8 cellular contexts compared by ENCODE assay signal in the genomic region with DNA sequence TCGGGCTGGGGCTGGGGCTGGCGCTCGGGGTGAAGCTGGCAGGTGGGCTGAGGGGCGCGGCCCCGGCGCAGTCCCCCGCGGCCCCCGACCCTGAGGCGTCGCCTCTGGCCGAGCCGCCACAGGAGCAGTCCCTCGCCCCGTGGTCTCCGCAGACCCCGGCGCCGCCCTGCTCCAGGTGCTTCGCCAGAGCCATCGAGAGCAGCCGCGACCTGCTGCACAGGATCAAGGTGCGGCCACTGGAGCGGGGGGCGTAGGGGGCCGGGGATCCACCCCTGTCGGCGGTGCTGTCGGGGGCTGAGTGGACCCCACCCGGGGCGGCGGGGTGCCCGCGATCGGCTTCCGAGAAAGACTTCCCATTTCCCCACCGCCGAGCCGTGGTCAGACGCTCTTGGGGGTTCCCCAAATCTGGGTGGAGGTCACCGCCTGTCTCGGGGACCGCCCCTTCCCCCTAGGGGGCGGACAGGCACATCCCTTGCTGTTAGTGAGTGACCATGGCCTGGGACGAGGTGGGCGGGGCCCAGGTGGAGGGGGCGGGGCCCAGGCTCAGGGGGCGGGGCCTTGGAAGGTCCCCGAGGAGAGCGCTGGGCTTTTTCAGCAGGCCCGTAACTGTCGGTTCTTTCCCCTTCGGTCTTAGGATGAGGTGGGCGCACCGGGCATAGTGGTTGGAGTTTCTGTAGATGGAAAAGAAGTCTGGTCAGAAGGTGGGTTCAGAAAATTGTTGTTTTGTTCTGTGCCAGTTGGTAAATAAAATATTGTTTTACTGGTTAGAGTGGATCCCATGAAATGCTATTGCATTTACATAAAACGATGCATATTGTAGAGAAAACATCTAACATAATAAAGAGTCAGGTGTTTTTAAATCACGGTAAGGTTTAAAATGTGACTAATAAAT. TPM values are rescaled to one million over a fixed set of nuclear protein-coding genes. Genes with fewer than 3 reads are reported as not detected.
DNase-seq lines count a peak whose midpoint lies in the region; ATAC-seq, FAIRE-seq and TF ChIP-seq lines count a peak whose summit lies in the region.

No MANE protein-coding gene starts in this region.

- TF ChIP-seq CTCF in D721Med (IDR thresholded peaks at IDR 0.05; ENCODE audit: insufficient read depth, missing control alignments) (no peak), RWPE1 (conservative IDR thresholded peaks at IDR 0.05; ENCODE audit: low read depth) (no peak), fibroblast of villous mesenchyme (IDR thresholded peaks at IDR 0.05; ENCODE audit: insufficient read depth, low read depth, low read length) (peak; percentile 22), nephron progenitor cell (IDR thresholded peaks at IDR 0.05) (no peak)

- H3K4me3 Mint-ChIP-seq in nephron progenitor cell, result peak overlapping the region; percentile 86
- H3K4me3 Mint-ChIP-seq in stimulated activated naive CD8-positive, alpha-beta T cell treated with anti-CD3 and anti-CD28 coated beads, Interleukin-15, amount 100 ng/mL, for 72 hours, result peak overlapping the region; percentile 82 to 83

- peaks cover 34% of the 10 kb centered on the region for H3K9me3 Mint-ChIP-seq in nephron progenitor cell
- H3K9me3 Mint-ChIP-seq in stimulated activated naive CD8-positive, alpha-beta T cell treated with anti-CD3 and anti-CD28 coated beads, Interleukin-15, amount 100 ng/mL, for 72 hours, result peaks cover 17 to 24% of the 10 kb centered on the region in 2 donors

- no peak overlapping the region for H3K27ac Mint-ChIP-seq in nephron progenitor cell
- peak overlapping the region; percentile 84 to 91 for H3K27ac Mint-ChIP-seq in stimulated activated naive CD8-positive, alpha-beta T cell treated with anti-CD3 and anti-CD28 coated beads, Interleukin-15, amount 100 ng/mL, for 72 hours

- CTCF ChIA-PET in RWPE1 (lab: Yijun Ruan, JAX), result no interaction called here

- ATAC-seq in GM21447 (IDR thresholded peaks at IDR 0.05; ENCODE audit: unreplicated experiment), result peak; percentile 83
- peak; percentile 91 for ATAC-seq in stimulated activated naive CD8-positive, alpha-beta T cell treated with anti-CD3 and anti-CD28 coated beads, Interleukin-15, amount 100 ng/mL, for 72 hours

- peaks cover 10% of the 10 kb centered on the region for H3K27me3 Mint-ChIP-seq in nephron progenitor cell (ENCODE audit: low read depth, poor library complexity)
- no peaks in the 10 kb centered on the region for H3K27me3 Mint-ChIP-seq in stimulated activated naive CD8-positive, alpha-beta T cell treated with anti-CD3 and anti-CD28 coated beads, Interleukin-15, amount 100 ng/mL, for 72 hours

- FAIRE-seq in D721Med (lab: Jason Lieb, UNC), result no peak

- peaks cover 3% of the 10 kb centered on the region; the same call in 1 of the 2 replicates for H3K4me1 ChIP-seq in HUES6 (ENCODE audit: control insufficient read depth, insufficient read depth, low read length)

- peak; percentile 53 for DNase-seq in D721Med (ENCODE audit: insufficient read length, low spot score)
- DNase-seq in RWPE1 (ENCODE audit: low spot score), result peak; percentile 91
- DNase-seq in activated effector memory CD4-positive, alpha-beta T cell treated with anti-CD3 and anti-CD28 coated beads, Interleukin-2, amount 50 U/mL, for 16 hours, result peak; percentile 89
- peak; percentile 87 for DNase-seq in fibroblast of villous mesenchyme (ENCODE audit: low read depth)
- peak; percentile 84 for DNase-seq in nephron progenitor cell
- DNase-seq in stimulated activated naive CD8-positive, alpha-beta T cell treated with anti-CD3 and anti-CD28 coated beads, Interleukin-15, amount 100 ng/mL, for 72 hours, result peak; percentile 87 to 92

- peaks cover 32% of the 10 kb centered on the region for H3K4me1 Mint-ChIP-seq in nephron progenitor cell
- H3K4me1 Mint-ChIP-seq in stimulated activated naive CD8-positive, alpha-beta T cell treated with anti-CD3 and anti-CD28 coated beads, Interleukin-15, amount 100 ng/mL, for 72 hours, result peaks cover 29% of the 10 kb centered on the region

- peak overlapping the region; percentile 62 for H3K9ac ChIP-seq in HUES6 (ENCODE audit: low read length)

- POLR2A ChIA-PET in RWPE1 (lab: Yijun Ruan, JAX; ENCODE audit: low non-redundant PET), result no interaction called here

- peaks cover 19% of the 10 kb centered on the region for H3K36me3 Mint-ChIP-seq in nephron progenitor cell (ENCODE audit: low read depth)

- no peak overlapping the region for H3K27ac ChIP-seq in HUES6 (ENCODE audit: low read depth, low read length)
- peak overlapping the region; percentile 81 for H3K27ac ChIP-seq in RWPE1

- peaks cover 4% of the 10 kb centered on the region; the same call in 1 of the 2 replicates for H3K9me3 ChIP-seq in HUES6 (ENCODE audit: control insufficient read depth, insufficient read depth, low read depth, low read length)

- H3K36me3 ChIP-seq in HUES6 (ENCODE audit: control insufficient read depth, insufficient read depth, low read length), result no peaks in the 10 kb centered on the region; the same call in 1 of the 2 replicates

- H3K4me3 ChIP-seq in HUES6 (ENCODE audit: low read depth, low read length) (peak overlapping the region; percentile 64), fibroblast of villous mesenchyme (ENCODE audit: low read depth, low read length) (peak overlapping the region; percentile 90)

- H3K27me3 ChIP-seq in HUES6 (ENCODE audit: control insufficient read depth, insufficient read depth, low read length), result no peaks in the 10 kb centered on the region

RNA-seq across cellular contexts. Expression of a gene that starts 0.6 kb away (rescaled TPM):
- 31.6 and 63.5 TPM in 2 replicates for total RNA-seq in fibroblast of villous mesenchyme

RNA-seq across cellular contexts. Expression of a gene that starts 35.0 kb away (rescaled TPM):
- 219 and 308 TPM in 2 replicates for total RNA-seq in fibroblast of villous mesenchyme
